Comparison of ENCODE assay signal across 26 cellular contexts in genomic region chr9:136855461-136856077, GRCh38. TPM values are rescaled to one million over a fixed set of nuclear protein-coding genes. Genes with fewer than 3 reads are reported as not detected.
DNase-seq lines count a peak whose midpoint lies in the region; ATAC-seq, FAIRE-seq and TF ChIP-seq lines count a peak whose summit lies in the region.
"Had no signal": no experiment of that assay in that cellular context is flagged by ENCODE, and none has a peak within 500 bp of the region (broad histone marks: within the 10 kb centered on the region; RNA-seq: fewer than 3 reads in every experiment).

No MANE protein-coding gene starts in this region.

- no peaks in the 10 kb centered on the region for H3K9me3 ChIP-seq in T-helper 17 cell (ENCODE audit: control insufficient read depth, low read length, poor library complexity, severe bottlenecking)
- H3K9me3 ChIP-seq in kidney (ENCODE audit: control insufficient read depth in 1 of 2, low read length in 2 of 2) = no peaks in the 10 kb centered on the region
- H3K9me3 ChIP-seq: lower lobe of right lung, testis, uterus had no signal

- no peaks in the 10 kb centered on the region for H3K27me3 Mint-ChIP-seq in T-helper 17 cell
- H3K27me3 Mint-ChIP-seq: activated naive CD8-positive, alpha-beta T cell treated with anti-CD3 and anti-CD28 coated beads, Interleukin-2, amount 10 ng/mL, durations not matched to agents 7 days and 5 days; B cell; T-cell had no signal

- no peak for FAIRE-seq in kidney (lab: Jason Lieb, UNC)
- FAIRE-seq: GM19239, H54, islet of Langerhans had no signal

- peak; percentile 10 for DNase-seq in activated naive CD4-positive, alpha-beta T cell treated with anti-CD3 and anti-CD28 coated beads, Interleukin-2, amount 50 U/mL, for 16 hours
- no peak for DNase-seq in activated naive CD4-positive, alpha-beta T cell treated with Interleukin-2 at 50 U/mL for 16 hours
- DNase-seq in T-helper 17 cell (peak; percentile 4 to 10 (median 7)), kidney (peak; percentile 71), sciatic nerve (ENCODE audit: low spot score) (peak; percentile 57), posterior vena cava (ENCODE audit: low spot score) (no peak)
- DNase-seq: activated CD4-positive, alpha-beta T cell treated with anti-CD3 and anti-CD28 coated beads, Interleukin-2, amount 50 U/mL, for 4 hours; activated naive CD8-positive, alpha-beta T cell treated with anti-CD3 and anti-CD28 coated beads, Interleukin-2, amount 10 ng/mL, durations not matched to agents 7 days and 5 days; central memory CD4-positive, alpha-beta T cell; DMS79; GF-D8; lower lobe of right lung; NCI-H1105; NCI-H1930; NCI-H524 treated with DMSO at 0.1 percent for 48 hours; stimulated activated naive CD8-positive, alpha-beta T cell treated with anti-CD3 and anti-CD28 coated beads, Interleukin-15, Interleukin-2, amounts not matched to agents 100 U/mL and 50 U/mL, for 24 hours; testis had no signal

- no peaks in the 10 kb centered on the region for H3K36me3 ChIP-seq in kidney (ENCODE audit: control insufficient read depth in 1 of 2, insufficient read depth in 2 of 2, low read length in 2 of 2)
- H3K36me3 ChIP-seq: uterus had no signal

- H3K4me1 Mint-ChIP-seq in T-helper 17 cell = no peaks in the 10 kb centered on the region
- H3K4me1 Mint-ChIP-seq: activated naive CD8-positive, alpha-beta T cell treated with anti-CD3 and anti-CD28 coated beads, Interleukin-2, amount 10 ng/mL, durations not matched to agents 7 days and 5 days; nephron; T-cell had no signal

- no peak overlapping the region for H3K9ac ChIP-seq in kidney (ENCODE audit: low read length in 2 of 2)

- H3K4me3 ChIP-seq in kidney (ENCODE audit: low read length in 2 of 2) = no peak overlapping the region
- H3K4me3 ChIP-seq: lower lobe of right lung, testis, uterus had no signal

- no peak overlapping the region for H3K27ac Mint-ChIP-seq in T-helper 17 cell
- H3K27ac Mint-ChIP-seq: activated naive CD8-positive, alpha-beta T cell treated with anti-CD3 and anti-CD28 coated beads, Interleukin-2, amount 10 ng/mL, durations not matched to agents 7 days and 5 days; B cell; nephron; T-cell had no signal

- no peak overlapping the region for H3K4me3 Mint-ChIP-seq in T-helper 17 cell
- H3K4me3 Mint-ChIP-seq: activated naive CD8-positive, alpha-beta T cell treated with anti-CD3 and anti-CD28 coated beads, Interleukin-2, amount 10 ng/mL, durations not matched to agents 7 days and 5 days; B cell; nephron; T-cell had no signal

- intact Hi-C loops in kidney (cut with DNase I) = no loop called here
- intact Hi-C loops in sciatic nerve (cut with DNase I) = no loop called here
- intact Hi-C loops in posterior vena cava (cut with DNase I) = no loop called here

- no peak for TF ChIP-seq CTCF in kidney (IDR thresholded peaks at IDR 0.05; ENCODE audit: borderline replicate concordance, extremely low read depth, insufficient read depth)

- no peak for ATAC-seq in T-helper 17 cell
- ATAC-seq in sciatic nerve = no peak
- ATAC-seq in GM21447 (IDR thresholded peaks at IDR 0.05; ENCODE audit: unreplicated experiment) = no peak
- ATAC-seq in HG03469 (IDR thresholded peaks at IDR 0.05; ENCODE audit: unreplicated experiment) = no peak
- ATAC-seq: lower lobe of right lung; stimulated activated naive CD8-positive, alpha-beta T cell treated with anti-CD3 and anti-CD28 coated beads, Interleukin-15, Interleukin-2, amounts not matched to agents 100 U/mL and 50 U/mL, for 24 hours; T-cell had no signal

- H3K36me3 Mint-ChIP-seq in T-helper 17 cell (ENCODE audit: low read depth) = no peaks in the 10 kb centered on the region
- H3K36me3 Mint-ChIP-seq: activated naive CD8-positive, alpha-beta T cell treated with anti-CD3 and anti-CD28 coated beads, Interleukin-2, amount 10 ng/mL, durations not matched to agents 7 days and 5 days; T-cell had no signal

- H3K27ac ChIP-seq in kidney (ENCODE audit: low read depth in 2 of 2, low read length in 2 of 2) = no peak overlapping the region
- H3K27ac ChIP-seq: lower lobe of right lung, testis, uterus had no signal

- H3K4me1 ChIP-seq in kidney (ENCODE audit: control insufficient read depth in 1 of 2, insufficient read depth in 1 of 2, low read depth in 1 of 2, low read length in 2 of 2) = peaks cover 7 to 19% of the 10 kb centered on the region in 2 donors

RNA-seq across cellular contexts. Expression of gene MAMDC4, which starts 3.4 kb away (rescaled TPM):
- total RNA-seq in T-helper 17 cell = 1 to 10 TPM; 3.4 TPM
- 8.1 TPM for total RNA-seq in kidney
- 5.8 TPM for polyA plus RNA-seq in kidney (ENCODE audit: insufficient read depth, low read depth, low replicate concordance)
- total RNA-seq in sciatic nerve = 3.0 TPM
- 1 to 10 TPM; 1.5 to 2.4 TPM for total RNA-seq in posterior vena cava

RNA-seq across cellular contexts. Expression of gene PHPT1, which starts 6.4 kb away (rescaled TPM):
- 10 to 100 TPM; 33.8 to 36.2 TPM for total RNA-seq in T-helper 17 cell
- total RNA-seq in kidney = 108 TPM
- 283 TPM for polyA plus RNA-seq in kidney (ENCODE audit: insufficient read depth, low read depth, low replicate concordance)
- total RNA-seq in sciatic nerve = 76.4 TPM
- 10 to 100 TPM; 71.7 to 87.9 TPM for total RNA-seq in posterior vena cava

RNA-seq across cellular contexts. Expression of gene EDF1, which starts 10.5 kb away (rescaled TPM):
- 100 to 1,000 TPM; 212 to 224 TPM for total RNA-seq in T-helper 17 cell
- total RNA-seq in kidney = 316 TPM
- polyA plus RNA-seq in kidney (ENCODE audit: insufficient read depth, low read depth, low replicate concordance) = 888 TPM
- 201 TPM for total RNA-seq in sciatic nerve
- 100 to 1,000 TPM; 178 to 191 TPM for total RNA-seq in posterior vena cava

RNA-seq across cellular contexts. Expression of gene AJM1, which starts 13.3 kb away (rescaled TPM):
- total RNA-seq in T-helper 17 cell (1 to 10 TPM; 2.9 to 3.7 TPM), kidney (5.3 TPM), sciatic nerve (3.1 TPM), posterior vena cava (1 to 10 TPM; 4.7 to 5.9 TPM)
- polyA plus RNA-seq in kidney (ENCODE audit: insufficient read depth, low read depth, low replicate concordance) = 2.5 TPM

RNA-seq across cellular contexts. Expression of gene TRAF2, which starts 30.7 kb away (rescaled TPM):
- total RNA-seq in T-helper 17 cell = 10 to 100 TPM; 20.8 to 21.4 TPM
- total RNA-seq in kidney = 16.9 TPM
- polyA plus RNA-seq in kidney (ENCODE audit: insufficient read depth, low read depth, low replicate concordance) = 11.4 TPM
- total RNA-seq in sciatic nerve = 17.0 TPM
- total RNA-seq in posterior vena cava = 10 to 100 TPM in 1 of 2 donors, 1 to 10 TPM in 1; 8.7 to 10.9 TPM

Comparison
In these comparisons a context has a peak if more than half of its experiments do, and no peak if none do; other contexts are left out.
1. DNase-seq: peak in activated naive CD4-positive, alpha-beta T cell treated with anti-CD3 and anti-CD28 coated beads, Interleukin-2, amount 50 U/mL, for 16 hours (single experiment), T-helper 17 cell (3 of 3), kidney (single experiment) and sciatic nerve (single experiment); none in activated naive CD4-positive, alpha-beta T cell treated with Interleukin-2 at 50 U/mL for 16 hours (single experiment) and posterior vena cava (single experiment).